Comparison of ENCODE assay signal across 14 cellular contexts in the genomic region with DNA sequence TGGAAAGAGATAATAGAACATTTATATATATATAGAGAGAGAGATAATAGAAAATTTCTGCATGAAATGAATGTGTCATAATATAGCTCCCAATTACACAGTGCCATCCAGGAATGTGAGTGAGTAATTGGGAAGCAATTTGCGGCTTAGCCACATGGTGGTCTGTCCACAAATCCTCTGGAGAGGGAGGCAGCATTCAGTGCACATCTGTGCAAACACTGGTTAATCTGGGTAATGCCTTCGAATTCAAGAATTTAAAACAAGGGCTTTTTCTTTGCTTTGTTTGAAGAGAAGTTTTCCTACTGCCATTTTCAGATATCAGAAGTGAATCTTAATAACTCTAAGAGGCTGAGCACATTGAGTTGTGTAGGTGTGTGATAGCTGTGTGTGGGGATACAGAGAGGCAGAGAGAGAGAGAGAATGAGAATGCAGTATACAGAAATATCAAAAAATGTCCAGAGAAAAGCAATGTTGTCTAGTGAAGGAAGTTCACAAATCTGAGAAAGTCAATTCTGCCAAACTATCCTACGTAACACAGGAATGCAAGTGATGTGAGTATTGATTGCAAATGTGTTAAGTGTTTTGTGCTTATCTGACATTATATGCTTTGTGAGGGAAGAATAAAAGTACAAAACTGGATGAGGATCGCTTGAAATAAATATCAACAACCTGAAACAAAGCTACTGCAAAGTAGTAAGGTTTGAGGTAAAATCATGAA.
DNase-seq lines count a peak whose midpoint lies in the region; ATAC-seq and TF ChIP-seq lines count a peak whose summit lies in the region.
"Had no signal": no experiment of that assay in that cellular context is flagged by ENCODE, and none has a peak within 500 bp of the region (broad histone marks: within the 10 kb centered on the region; RNA-seq: fewer than 3 reads in every experiment).

No MANE protein-coding gene starts in this region.

- no peak overlapping the region for H3K27ac Mint-ChIP-seq in CD4-positive, alpha-beta T cell
- H3K27ac Mint-ChIP-seq: activated CD4-positive, alpha-beta memory T cell treated with anti-CD3 and anti-CD28 coated beads for 36 hours; activated naive CD8-positive, alpha-beta T cell treated with anti-CD3 and anti-CD28 coated beads, Interleukin-2, amount 50 U/mL, for 24 hours had no signal

- no peak overlapping the region for H3K18ac ChIP-seq in neuronal stem cell (ENCODE audit: low read length)

- H3K9me3 ChIP-seq in neuronal stem cell (replicated peaks in 1 of 2; ENCODE audit: control insufficient read depth in 2 of 2, insufficient read depth in 1 of 2, low read depth in 1 of 2, low read length in 2 of 2) (no peaks in the 10 kb centered on the region), tibial artery (no peaks in the 10 kb centered on the region)
- H3K9me3 ChIP-seq in CD4-positive, alpha-beta T cell (ENCODE audit: control insufficient read depth, low read length): no peaks in the 10 kb centered on the region
- H3K9me3 ChIP-seq: esophagus squamous epithelium had no signal

- H3K27me3 ChIP-seq in neuronal stem cell (ENCODE audit: control insufficient read depth in 3 of 3, insufficient read depth in 3 of 3, low read depth in 1 of 3, low read length in 3 of 3): no peaks in the 10 kb centered on the region
- H3K27me3 ChIP-seq in CD4-positive, alpha-beta T cell (ENCODE audit: control insufficient read depth, insufficient read depth, low read length): no peaks in the 10 kb centered on the region
- no peaks in the 10 kb centered on the region for H3K27me3 ChIP-seq in tibial artery
- H3K27me3 ChIP-seq: esophagus squamous epithelium had no signal

- no peaks in the 10 kb centered on the region for H3K79me1 ChIP-seq in neuronal stem cell (ENCODE audit: low read depth, low read length)

- peak; percentile 84 for DNase-seq in ELR (ENCODE audit: low read depth)
- peak; percentile 83 for DNase-seq in NCI-H69 (lab: John Stamatoyannopoulos, UW)
- DNase-seq in ecto neural progenitor cell (ENCODE audit: low spot score): peak; percentile 48
- peak; percentile 11 for DNase-seq in neuronal stem cell (ENCODE audit: low spot score)
- no peak for DNase-seq in CD4-positive, alpha-beta T cell
- DNase-seq in activated CD4-positive, alpha-beta T cell treated with anti-CD3 and anti-CD28 coated beads, Interleukin-2, amount 50 U/mL, for 48 hours: no peak
- no peak for DNase-seq in tibial artery
- DNase-seq: activated CD4-positive, alpha-beta memory T cell treated with anti-CD3 and anti-CD28 coated beads for 36 hours; activated naive CD8-positive, alpha-beta T cell treated with anti-CD3 and anti-CD28 coated beads, Interleukin-2, amount 50 U/mL, for 24 hours; esophagus squamous epithelium; NCI-H1694; stimulated activated naive CD4-positive, alpha-beta T cell treated with Interleukin-2 at 50 U/mL for 16 hours had no signal

- no peak overlapping the region for H3K4me3 Mint-ChIP-seq in CD4-positive, alpha-beta T cell
- H3K4me3 Mint-ChIP-seq: activated CD4-positive, alpha-beta memory T cell treated with anti-CD3 and anti-CD28 coated beads for 36 hours; activated naive CD8-positive, alpha-beta T cell treated with anti-CD3 and anti-CD28 coated beads, Interleukin-2, amount 50 U/mL, for 24 hours had no signal

- no peaks in the 10 kb centered on the region for H3K27me3 Mint-ChIP-seq in CD4-positive, alpha-beta T cell
- H3K27me3 Mint-ChIP-seq: activated CD4-positive, alpha-beta memory T cell treated with anti-CD3 and anti-CD28 coated beads for 36 hours; activated naive CD8-positive, alpha-beta T cell treated with anti-CD3 and anti-CD28 coated beads, Interleukin-2, amount 50 U/mL, for 24 hours had no signal

- CTCF ChIA-PET in CD4-positive, alpha-beta T cell (lab: Charles Lee): no interaction called here

- no peaks in the 10 kb centered on the region for H3K36me3 Mint-ChIP-seq in CD4-positive, alpha-beta T cell (ENCODE audit: low read depth)
- H3K36me3 Mint-ChIP-seq: activated CD4-positive, alpha-beta memory T cell treated with anti-CD3 and anti-CD28 coated beads for 36 hours had no signal

- H3K9me3 Mint-ChIP-seq in CD4-positive, alpha-beta T cell: no peaks in the 10 kb centered on the region
- H3K9me3 Mint-ChIP-seq: activated CD4-positive, alpha-beta memory T cell treated with anti-CD3 and anti-CD28 coated beads for 36 hours had no signal

- no peak overlapping the region for H3K23ac ChIP-seq in neuronal stem cell (ENCODE audit: low read depth, low read length, poor library complexity)

- no peak overlapping the region for H2AK5ac ChIP-seq in neuronal stem cell (ENCODE audit: low read depth, low read length)

- no peak overlapping the region for H4K8ac ChIP-seq in neuronal stem cell (ENCODE audit: low read depth, low read length)

- no peak overlapping the region for H3K4ac ChIP-seq in neuronal stem cell (ENCODE audit: low read length)

- H2BK12ac ChIP-seq in neuronal stem cell (ENCODE audit: low read length): no peak overlapping the region

- no CpG with 5 or more reads among the region's 4 CpGs for WGBS in neuronal stem cell (ENCODE audit: extremely low coverage in 2 of 2, insufficient read length in 2 of 2, insufficient replicate concordance in 1 of 2), 2 donors

- H3K4me1 Mint-ChIP-seq in CD4-positive, alpha-beta T cell (ENCODE audit: low read depth): no peaks in the 10 kb centered on the region
- H3K4me1 Mint-ChIP-seq: activated naive CD8-positive, alpha-beta T cell treated with anti-CD3 and anti-CD28 coated beads, Interleukin-2, amount 50 U/mL, for 24 hours had no signal

- H2BK15ac ChIP-seq in neuronal stem cell (ENCODE audit: low read length): no peak overlapping the region

- no peaks in the 10 kb centered on the region for H3K4me1 ChIP-seq in neuronal stem cell (ENCODE audit: control insufficient read depth in 2 of 2, insufficient read depth in 1 of 2, low read depth in 1 of 2, low read length in 2 of 2)
- H3K4me1 ChIP-seq in tibial artery: peaks cover 0 to 8% (median 0%) of the 10 kb centered on the region in 4 donors
- H3K4me1 ChIP-seq: esophagus squamous epithelium had no signal

- H3K4me2 ChIP-seq in neuronal stem cell (ENCODE audit: insufficient read depth, low read length, poor library complexity, severe bottlenecking): no peak overlapping the region

- TF ChIP-seq CTCF in CD4-positive, alpha-beta T cell (IDR thresholded peaks at IDR 0.05): no peak
- no peak for TF ChIP-seq CTCF in tibial artery (IDR thresholded peaks at IDR 0.05)

- ATAC-seq in CD4-positive, alpha-beta T cell (ENCODE audit: poor library complexity): no peak
- no peak for ATAC-seq in HG02571 (IDR thresholded peaks at IDR 0.05; ENCODE audit: unreplicated experiment)
- ATAC-seq: activated naive CD8-positive, alpha-beta T cell treated with anti-CD3 and anti-CD28 coated beads, Interleukin-2, amount 50 U/mL, for 24 hours; Right ventricle myocardium inferior had no signal

- H2AFZ ChIP-seq in neuronal stem cell (ENCODE audit: low read length): no peak overlapping the region

- H3K27ac ChIP-seq in neuronal stem cell (replicated peaks; ENCODE audit: low read length) (no peak overlapping the region), tibial artery (no peak overlapping the region)
- H3K27ac ChIP-seq in CD4-positive, alpha-beta T cell (ENCODE audit: low read depth, low read length): no peak overlapping the region
- H3K27ac ChIP-seq: esophagus squamous epithelium had no signal

- H3K9ac ChIP-seq in neuronal stem cell (ENCODE audit: low read depth, low read length, poor library complexity): no peak overlapping the region

- no peak overlapping the region for H2BK5ac ChIP-seq in neuronal stem cell (ENCODE audit: low read length)

- no peak overlapping the region for H4K91ac ChIP-seq in neuronal stem cell (ENCODE audit: low read depth, low read length, poor library complexity)

- H3K14ac ChIP-seq in neuronal stem cell (ENCODE audit: low read length): no peak overlapping the region

- H3K36me3 ChIP-seq in neuronal stem cell (replicated peaks in 1 of 2; ENCODE audit: control insufficient read depth in 2 of 2, insufficient read depth in 2 of 2, low read length in 2 of 2) (no peaks in the 10 kb centered on the region), tibial artery (no peaks in the 10 kb centered on the region)
- H3K36me3 ChIP-seq: esophagus squamous epithelium had no signal

- POLR2A ChIA-PET in CD4-positive, alpha-beta T cell (lab: Charles Lee): no interaction called here

- intact Hi-C loops in CD4-positive, alpha-beta T cell (cut with DNase I, micrococcal nuclease): no loop called here
- intact Hi-C loops in tibial artery (cut with DNase I; ENCODE audit: low total_unique reads): no loop called here

- H3K4me3 ChIP-seq in neuronal stem cell (ENCODE audit: low read length in 2 of 2) (no peak overlapping the region), tibial artery (no peak overlapping the region)
- H3K4me3 ChIP-seq: esophagus squamous epithelium had no signal

- no peak overlapping the region for H2BK120ac ChIP-seq in neuronal stem cell (ENCODE audit: low read depth, low read length)

Comparison
In these comparisons a context has a peak if more than half of its experiments do, and no peak if none do; other contexts are left out.
1. DNase-seq: peak in ELR (single experiment), NCI-H69 (single experiment), ecto neural progenitor cell (single experiment) and neuronal stem cell (single experiment); none in CD4-positive, alpha-beta T cell (0 of 10), activated CD4-positive, alpha-beta T cell treated with anti-CD3 and anti-CD28 coated beads, Interleukin-2, amount 50 U/mL, for 48 hours (0 of 2) and tibial artery (0 of 2).